Comparison of ENCODE assay signal across 8 cellular contexts in the genomic region with DNA sequence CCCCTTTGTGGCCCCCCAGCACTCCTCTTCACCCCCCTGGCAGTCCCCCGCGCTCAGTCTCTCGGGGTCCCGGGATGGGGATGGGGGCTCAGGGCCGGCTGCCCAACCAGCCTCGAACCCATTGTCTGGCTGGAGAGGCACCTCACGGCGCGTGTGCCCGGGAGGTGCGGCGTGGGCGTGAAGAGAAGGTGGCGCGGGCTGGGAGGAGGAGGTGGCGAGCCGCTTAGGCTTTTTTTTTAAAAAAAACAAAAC. TPM values are rescaled to one million over a fixed set of nuclear protein-coding genes. Genes with fewer than 3 reads are reported as not detected.
DNase-seq lines count a peak whose midpoint lies in the region; ATAC-seq and TF ChIP-seq lines count a peak whose summit lies in the region.

No MANE protein-coding gene starts in this region.

- H3K36me3 ChIP-seq in iPS DF 6.9 (ENCODE audit: control insufficient read depth, insufficient read depth, low read length) (no peaks in the 10 kb centered on the region), smooth muscle cell (ENCODE audit: low read depth) (no peaks in the 10 kb centered on the region)

- H3K4me3 Mint-ChIP-seq in activated T-helper 2 cell treated with anti-CD3 and anti-CD28 coated beads, Interferon-gamma antibody, Interleukin-2, Interleukin-4, amounts not matched to agents 10 μg/mL and 5 μg/mL and 100 μg/mL, durations not matched to agents 14 hours and 24 hours and 36 hours (ENCODE audit: low read depth), result peak overlapping the region; percentile 90

- H3K79me2 ChIP-seq in smooth muscle cell (ENCODE audit: low read depth), result peaks cover 52% of the 10 kb centered on the region

- H3K9me3 ChIP-seq in iPS DF 6.9 (ENCODE audit: control insufficient read depth, insufficient read depth, low read length) (no peaks in the 10 kb centered on the region), smooth muscle cell (replicated peaks; ENCODE audit: low read depth) (no peaks in the 10 kb centered on the region)

- H2AFZ ChIP-seq in smooth muscle cell (ENCODE audit: low read depth), result peak overlapping the region; percentile 95

- H3K27ac Mint-ChIP-seq in activated T-helper 2 cell treated with anti-CD3 and anti-CD28 coated beads, Interferon-gamma antibody, Interleukin-2, Interleukin-4, amounts not matched to agents 10 μg/mL and 5 μg/mL and 100 μg/mL, durations not matched to agents 14 hours and 24 hours and 36 hours, result no peak overlapping the region

- no peak for TF ChIP-seq CTCF in smooth muscle cell (IDR thresholded peaks at IDR 0.05; ENCODE audit: borderline replicate concordance, insufficient read depth, poor library complexity, severe bottlenecking)

- H3K4me3 ChIP-seq in iPS DF 6.9 (ENCODE audit: low read length) (peak overlapping the region; percentile 82; the same call in 1 of the 2 replicates), smooth muscle cell (peak overlapping the region; percentile 73)

- ATAC-seq in GM18511 (IDR thresholded peaks at IDR 0.05; ENCODE audit: unreplicated experiment) (peak; percentile 29), HG02885 (IDR thresholded peaks at IDR 0.05; ENCODE audit: poor library complexity, unreplicated experiment) (peak; percentile 36), GM21786 (IDR thresholded peaks at IDR 0.05; ENCODE audit: unreplicated experiment) (no peak)

- H3K9ac ChIP-seq in smooth muscle cell (ENCODE audit: low read depth), result peak overlapping the region; percentile 53

- H3K4me1 Mint-ChIP-seq in activated T-helper 2 cell treated with anti-CD3 and anti-CD28 coated beads, Interferon-gamma antibody, Interleukin-2, Interleukin-4, amounts not matched to agents 10 μg/mL and 5 μg/mL and 100 μg/mL, durations not matched to agents 14 hours and 24 hours and 36 hours (ENCODE audit: low read depth), result peaks cover 17% of the 10 kb centered on the region

- peaks cover 40% of the 10 kb centered on the region for H4K20me1 ChIP-seq in smooth muscle cell (ENCODE audit: low read depth)

- no peak overlapping the region for H3K27ac ChIP-seq in iPS DF 6.9 (ENCODE audit: low read length)
- H3K27ac ChIP-seq in smooth muscle cell (ENCODE audit: low read depth), result peak overlapping the region; percentile 5

- H3K36me3 Mint-ChIP-seq in activated T-helper 2 cell treated with anti-CD3 and anti-CD28 coated beads, Interferon-gamma antibody, Interleukin-2, Interleukin-4, amounts not matched to agents 10 μg/mL and 5 μg/mL and 100 μg/mL, durations not matched to agents 14 hours and 24 hours and 36 hours (ENCODE audit: low read depth), result peaks cover 9% of the 10 kb centered on the region

- peaks cover 39% of the 10 kb centered on the region for H3K27me3 Mint-ChIP-seq in activated T-helper 2 cell treated with anti-CD3 and anti-CD28 coated beads, Interferon-gamma antibody, Interleukin-2, Interleukin-4, amounts not matched to agents 10 μg/mL and 5 μg/mL and 100 μg/mL, durations not matched to agents 14 hours and 24 hours and 36 hours (ENCODE audit: low read depth)

- peak overlapping the region; percentile 88 for H3K4me2 ChIP-seq in smooth muscle cell

- no peak for DNase-seq in activated T-helper 2 cell treated with anti-CD3 and anti-CD28 coated beads, Interferon-gamma antibody, Interleukin-2, Interleukin-4, amounts not matched to agents 10 μg/mL and 5 μg/mL and 100 μg/mL, durations not matched to agents 14 hours and 24 hours and 36 hours (ENCODE audit: low spot score)
- DNase-seq in iPS DF 6.9 (ENCODE audit: low read depth, low spot score) (no peak), smooth muscle cell (lab: John Stamatoyannopoulos, UW; ENCODE audit: unreplicated experiment) (no peak), NCI-H1105 treated with DMSO at 0.1 percent for 48 hours (lab: John Stamatoyannopoulos, UW) (no peak), NCI-H524 treated with DMSO at 0.1 percent for 48 hours (lab: John Stamatoyannopoulos, UW) (no peak)

- H3K27me3 ChIP-seq in iPS DF 6.9 (ENCODE audit: control insufficient read depth, insufficient read depth, low read length) (no peaks in the 10 kb centered on the region), smooth muscle cell (ENCODE audit: low read depth) (no peaks in the 10 kb centered on the region)

- H3F3A ChIP-seq in smooth muscle cell (ENCODE audit: low read depth), result no peaks in the 10 kb centered on the region

- no peaks in the 10 kb centered on the region for H3K9me3 Mint-ChIP-seq in activated T-helper 2 cell treated with anti-CD3 and anti-CD28 coated beads, Interferon-gamma antibody, Interleukin-2, Interleukin-4, amounts not matched to agents 10 μg/mL and 5 μg/mL and 100 μg/mL, durations not matched to agents 14 hours and 24 hours and 36 hours

- WGBS in iPS DF 6.9 (ENCODE audit: insufficient coverage, insufficient read length), result no CpG with 5 or more reads among the region's 17 CpGs
- WGBS in smooth muscle cell (ENCODE audit: low lambda C conversion rate), result under 1% methylated on average over 17 of the region's 17 CpGs

- H3K4me1 ChIP-seq in iPS DF 6.9 (ENCODE audit: control insufficient read depth, insufficient read depth, low read length) (peaks cover 1% of the 10 kb centered on the region; the same call in 1 of the 2 replicates), smooth muscle cell (ENCODE audit: low read depth) (no peaks in the 10 kb centered on the region)

- intact Hi-C loops in activated T-helper 2 cell treated with anti-CD3 and anti-CD28 coated beads, Interferon-gamma antibody, Interleukin-2, Interleukin-4, amounts not matched to agents 10 μg/mL and 5 μg/mL and 100 μg/mL, durations not matched to agents 14 hours and 24 hours and 36 hours (cut with micrococcal nuclease), result loop anchor here (1.0 to 10.0 kb wide), 7 partner anchors 71 to 383 kb away; a partner anchor contains a TSS

RNA-seq across cellular contexts. Expression of a gene that starts 0.8 kb away (rescaled TPM):
- total RNA-seq in activated T-helper 2 cell treated with anti-CD3 and anti-CD28 coated beads, Interferon-gamma antibody, Interleukin-2, Interleukin-4, amounts not matched to agents 10 μg/mL and 5 μg/mL and 100 μg/mL, durations not matched to agents 14 hours and 24 hours and 36 hours, result 14.0 and 14.3 TPM in 2 replicates
- 33.5 and 37.3 TPM in 2 replicates for total RNA-seq in smooth muscle cell
- 7.4 and 10.5 TPM in 2 replicates for polyA plus RNA-seq in smooth muscle cell
